ENCODE assay signal across 9 cellular contexts in genomic region chr14:75303415-75303814, GRCh38. TPM values are rescaled to one million over a fixed set of nuclear protein-coding genes. Genes with fewer than 3 reads are reported as not detected.
DNase-seq lines count a peak whose midpoint lies in the region; ATAC-seq and TF ChIP-seq lines count a peak whose summit lies in the region.
"Had no signal": no experiment of that assay in that cellular context is flagged by ENCODE, and none has a peak within 500 bp of the region (broad histone marks: within the 10 kb centered on the region; RNA-seq: fewer than 3 reads in every experiment).

No MANE protein-coding gene starts in this region.

- no peak for TF ChIP-seq EP300 in Ishikawa (IDR thresholded peaks at IDR 0.05; ENCODE audit: borderline replicate concordance)

- H3K4me1 Mint-ChIP-seq in activated CD4-positive, alpha-beta memory T cell treated with anti-CD3 and anti-CD28 coated beads, Interleukin-2, amount 10 ng/mL, durations not matched to agents 7 days and 5 days = peaks cover 30% of the 10 kb centered on the region

- no peak overlapping the region for H3K4me3 Mint-ChIP-seq in activated CD4-positive, alpha-beta memory T cell treated with anti-CD3 and anti-CD28 coated beads, Interleukin-2, amount 10 ng/mL, durations not matched to agents 7 days and 5 days
- H3K4me3 Mint-ChIP-seq: IgD-negative memory B cell had no signal

- peak; percentile 74 for DNase-seq in D341Med (ENCODE audit: low spot score)
- DNase-seq in NOMO-1 (lab: John Stamatoyannopoulos, UW; ENCODE audit: unreplicated experiment in 2 of 2) = peak; percentile 54 to 83
- DNase-seq in activated CD4-positive, alpha-beta memory T cell treated with anti-CD3 and anti-CD28 coated beads, Interleukin-2, amount 10 ng/mL, durations not matched to agents 7 days and 5 days = peak; percentile 60
- DNase-seq in epidermal melanocyte (ENCODE audit: insufficient read length, low spot score) = peak; percentile 80
- peak; percentile 65 for DNase-seq in middle frontal gyrus (ENCODE audit: extremely low spot score, low spot score)
- no peak for DNase-seq in thoracic aorta (ENCODE audit: low spot score)

- no peaks in the 10 kb centered on the region for H3K27me3 ChIP-seq in thoracic aorta (replicated peaks; ENCODE audit: insufficient read depth)

- peak; percentile 86 for TF ChIP-seq CTCF in thoracic aorta (IDR thresholded peaks at IDR 0.05)

- no peaks in the 10 kb centered on the region for H3K36me3 Mint-ChIP-seq in activated CD4-positive, alpha-beta memory T cell treated with anti-CD3 and anti-CD28 coated beads, Interleukin-2, amount 10 ng/mL, durations not matched to agents 7 days and 5 days (ENCODE audit: low read depth)

- no peaks in the 10 kb centered on the region for H3K27me3 Mint-ChIP-seq in activated CD4-positive, alpha-beta memory T cell treated with anti-CD3 and anti-CD28 coated beads, Interleukin-2, amount 10 ng/mL, durations not matched to agents 7 days and 5 days
- H3K27me3 Mint-ChIP-seq: IgD-negative memory B cell had no signal

- peak; percentile 98 for TF ChIP-seq RAD21 in Ishikawa (IDR thresholded peaks at IDR 0.05; ENCODE audit: low read depth)

- H3K4me1 ChIP-seq in thoracic aorta (ENCODE audit: control insufficient read depth in 1 of 2, low read depth in 2 of 2) = peaks cover 0 to 17% of the 10 kb centered on the region in 2 donors

- POLR2A ChIA-PET in activated CD4-positive, alpha-beta memory T cell treated with anti-CD3 and anti-CD28 coated beads, Interleukin-2, amount 10 ng/mL, durations not matched to agents 7 days and 5 days (lab: Charles Lee) = interaction anchor here (1.1 to 1.4 kb wide), 2 partner anchors 54 to 177 kb away, joined by 3 read pairs; partner anchors contain the start of gene NEK9

- no peak overlapping the region for H3K27ac ChIP-seq in thoracic aorta

- H3K4me3 ChIP-seq in thoracic aorta = no peak overlapping the region

- CTCF ChIA-PET in activated CD4-positive, alpha-beta memory T cell treated with anti-CD3 and anti-CD28 coated beads, Interleukin-2, amount 10 ng/mL, durations not matched to agents 7 days and 5 days (lab: Charles Lee) = interaction anchor here (0.6 to 13.3 kb wide), 11 partner anchors 8 to 185 kb away, joined by 3 to 216 read pairs (median 6); partner anchors contain the start of gene NEK9

- ATAC-seq in thoracic aorta (ENCODE audit: insufficient number of reproducible peaks, low FRiP score, low read depth) = no peak
- ATAC-seq in HG03460 (IDR thresholded peaks at IDR 0.05; ENCODE audit: unreplicated experiment) = no peak

- no peaks in the 10 kb centered on the region for H3K9me3 ChIP-seq in thoracic aorta

- H3K36me3 ChIP-seq in thoracic aorta = no peaks in the 10 kb centered on the region

- no peaks in the 10 kb centered on the region for H3K9me3 Mint-ChIP-seq in activated CD4-positive, alpha-beta memory T cell treated with anti-CD3 and anti-CD28 coated beads, Interleukin-2, amount 10 ng/mL, durations not matched to agents 7 days and 5 days
- H3K9me3 Mint-ChIP-seq: IgD-negative memory B cell had no signal

- H3K27ac Mint-ChIP-seq in activated CD4-positive, alpha-beta memory T cell treated with anti-CD3 and anti-CD28 coated beads, Interleukin-2, amount 10 ng/mL, durations not matched to agents 7 days and 5 days = no peak overlapping the region

TF ChIP-seq in Ishikawa, 13 proteins besides CTCF, POLR2A, EP300 and RAD21:
- TF ChIP-seq YY1 (IDR thresholded peaks at IDR 0.05; ENCODE audit: low read depth) = no peak
- TF ChIP-seq CREB1 (IDR thresholded peaks at IDR 0.05; ENCODE audit: low read depth) = no peak
- TF ChIP-seq CEBPB (IDR thresholded peaks at IDR 0.05) = no peak
- no peak for TF ChIP-seq REST (IDR thresholded peaks at IDR 0.05; ENCODE audit: low read depth)
- TF ChIP-seq TEAD4 (IDR thresholded peaks at IDR 0.05) = no peak
- TF ChIP-seq TAF1 (IDR thresholded peaks at IDR 0.05; ENCODE audit: low read depth) = no peak
- no peak for TF ChIP-seq TCF12 (IDR thresholded peaks at IDR 0.05; ENCODE audit: low read depth)
- TF ChIP-seq EGR1 (IDR thresholded peaks at IDR 0.05) = no peak
- no peak for TF ChIP-seq ZBTB7A (IDR thresholded peaks at IDR 0.05; ENCODE audit: low read depth)
- TF ChIP-seq NFIC (IDR thresholded peaks at IDR 0.05) = no peak
- no peak for TF ChIP-seq MAX (IDR thresholded peaks at IDR 0.05)
- TF ChIP-seq USF1 (IDR thresholded peaks at IDR 0.05) = no peak
- TF ChIP-seq FOXM1 (IDR thresholded peaks at IDR 0.05; ENCODE audit: borderline replicate concordance, low read depth) = no peak

RNA-seq across cellular contexts. Expression of gene FOS, which starts 24.8 kb away (rescaled TPM):
- total RNA-seq in activated CD4-positive, alpha-beta memory T cell treated with anti-CD3 and anti-CD28 coated beads, Interleukin-2, amount 10 ng/mL, durations not matched to agents 7 days and 5 days = 10 to 100 TPM; 49.7 to 53.5 TPM
- 1,000 to 10,000 TPM in 1 of 2 donors, 100 to 1,000 TPM in 1; 358 to 3,038 TPM for total RNA-seq in thoracic aorta

Comparison
In these comparisons a context has a peak if more than half of its experiments do, and no peak if none do; other contexts are left out.
1. RNA of gene FOS, which starts 24.8 kb away (total RNA-seq): 358 to 3,038 TPM in thoracic aorta; 49.7 to 53.5 TPM in activated CD4-positive, alpha-beta memory T cell treated with anti-CD3 and anti-CD28 coated beads, Interleukin-2, amount 10 ng/mL, durations not matched to agents 7 days and 5 days; every median in the first group is over 4 times any median in the second.